In genomic region chr12:62117041-62117440, GRCh38 we compare ENCODE assay signal across 31 cellular contexts.
"Had no signal": no experiment of that assay in that cellular context is flagged by ENCODE, and none has a peak within 500 bp of the region (broad histone marks: within the 10 kb centered on the region; RNA-seq: fewer than 3 reads in every experiment).

No MANE protein-coding gene starts in this region.

- H3K27me3 ChIP-seq: adrenal gland, ascending aorta, body of pancreas, brain microvascular endothelial cell, breast epithelium, cardiac muscle cell had no signal

- ATAC-seq: activated naive CD4-positive, alpha-beta T cell treated with anti-CD3 and anti-CD28 coated beads, Interleukin-2, amount 50 U/mL, for 72 hours; activated naive CD8-positive, alpha-beta T cell treated with anti-CD3 and anti-CD28 coated beads, Interleukin-2, amount 50 U/mL, for 24 hours; activated T-cell treated with anti-CD3 and anti-CD28 coated beads, Interleukin-2, amount 50 U/mL, for 4 hours; activated T-cell treated with anti-CD3 and anti-CD28 coated beads, Interleukin-2, amount 50 U/mL, for 72 hours; activated T-helper 17 cell treated with anti-CD3 and anti-CD28 coated beads, Interleukin-2, amount 50 U/mL, for 72 hours; body of pancreas had no signal

- H3K36me3 ChIP-seq: adrenal gland, ascending aorta, brain microvascular endothelial cell, breast epithelium, cardiac muscle cell had no signal

- DNase-seq: activated effector memory CD4-positive, alpha-beta T cell treated with anti-CD3 and anti-CD28 coated beads, Interleukin-2, amount 50 U/mL, for 16 hours; activated effector memory CD4-positive, alpha-beta T cell treated with Interleukin-2 at 50 U/mL for 16 hours; activated gamma-delta T cell; activated gamma-delta T cell treated with Interleukin-2 at 50 U/mL for 16 hours; activated naive CD4-positive, alpha-beta T cell; activated naive CD4-positive, alpha-beta T cell treated with anti-CD3 and anti-CD28 coated beads for 36 hours; activated naive CD4-positive, alpha-beta T cell treated with anti-CD3 and anti-CD28 coated beads, Interleukin-2, amount 10 ng/mL, durations not matched to agents 7 days and 5 days; activated naive CD4-positive, alpha-beta T cell treated with anti-CD3 and anti-CD28 coated beads, Interleukin-2, amount 50 U/mL, for 16 hours; activated naive CD4-positive, alpha-beta T cell treated with Interleukin-2 at 50 U/mL for 16 hours; activated naive CD8-positive, alpha-beta T cell treated with anti-CD3 and anti-CD28 coated beads for 36 hours; activated naive CD8-positive, alpha-beta T cell treated with anti-CD3 and anti-CD28 coated beads, Interleukin-2, amount 10 ng/mL, durations not matched to agents 7 days and 5 days; activated naive CD8-positive, alpha-beta T cell treated with anti-CD3 and anti-CD28 coated beads, Interleukin-2, amount 50 U/mL, for 24 hours; activated T-cell treated with anti-CD3 and anti-CD28 coated beads, Interleukin-2, amount 50 U/mL, for 24 hours; activated T-cell treated with anti-CD3 and anti-CD28 coated beads, Interleukin-2, amount 50 U/mL, for 4 hours; activated T-cell treated with anti-CD3 and anti-CD28 coated beads, Interleukin-2, amount 50 U/mL, for 48 hours; activated T-cell treated with anti-CD3 and anti-CD28 coated beads, Interleukin-2, amount 50 U/mL, for 72 hours; adrenal gland; amniotic stem cell; amygdala; anterior cingulate cortex; aorta; body of pancreas; brain microvascular endothelial cell; caudate nucleus; central memory CD4-positive, alpha-beta T cell; cerebellar nuclear complex had no signal

- H3K4me3 ChIP-seq: adrenal gland, ascending aorta, body of pancreas, breast epithelium, cardiac muscle cell had no signal

- H3K27ac ChIP-seq: adrenal gland, ascending aorta, body of pancreas, brain microvascular endothelial cell, breast epithelium, cardiac muscle cell had no signal

- H3K9me3 ChIP-seq: adrenal gland, ascending aorta, body of pancreas, breast epithelium had no signal

- H3K4me1 ChIP-seq: adrenal gland, body of pancreas, breast epithelium had no signal
